1 cellular context compared by ENCODE assay signal in the genomic region with DNA sequence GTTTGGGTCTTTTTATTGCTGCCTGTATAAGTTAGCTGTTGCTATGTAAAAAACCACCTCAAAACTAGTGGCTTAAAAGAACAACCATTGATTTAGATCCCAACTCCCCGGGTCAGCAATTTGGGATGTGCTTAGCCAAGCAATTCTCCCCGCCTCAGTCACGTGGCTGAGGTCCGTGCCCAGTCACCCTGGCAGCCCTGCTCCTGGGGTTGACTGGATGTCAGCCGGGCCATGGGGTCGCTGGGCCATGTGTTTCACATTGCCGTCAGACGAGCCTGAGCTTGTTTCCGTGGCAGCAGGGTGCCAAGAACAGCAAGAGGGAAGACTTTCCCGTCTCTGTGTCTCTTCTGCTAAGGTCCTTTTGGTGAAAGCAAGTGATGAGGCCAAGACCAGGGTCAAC.
TF ChIP-seq lines count a peak whose summit lies in the region.

No MANE protein-coding gene starts in this region.

TF ChIP-seq in IMR-90, 13 proteins besides CTCF, POLR2A, EP300 and RAD21 (continued from another document):
- TF ChIP-seq NFE2L2 (IDR thresholded peaks at IDR 0.05; ENCODE audit: low read depth, low read length) (no peak), RCOR1 (IDR thresholded peaks at IDR 0.05; ENCODE audit: insufficient replicate concordance, low read length) (no peak), SMC3 (IDR thresholded peaks at IDR 0.05; ENCODE audit: low read depth, low read length) (no peak), MAZ (IDR thresholded peaks at IDR 0.05; ENCODE audit: borderline replicate concordance, low read depth, low read length) (no peak), CEBPB (IDR thresholded peaks at IDR 0.05; ENCODE audit: low read depth, low read length) (no peak)
